ENCODE assay signal across 20 cellular contexts in genomic region chr14:103705524-103706284, GRCh38. TPM values are rescaled to one million over a fixed set of nuclear protein-coding genes. Genes with fewer than 3 reads are reported as not detected.
DNase-seq lines count a peak whose midpoint lies in the region; ATAC-seq, FAIRE-seq and TF ChIP-seq lines count a peak whose summit lies in the region.
"Had no signal": no experiment of that assay in that cellular context is flagged by ENCODE, and none has a peak within 500 bp of the region (broad histone marks: within the 10 kb centered on the region; RNA-seq: fewer than 3 reads in every experiment).

No MANE protein-coding gene starts in this region.

- peaks cover 20% of the 10 kb centered on the region for H3K4me1 ChIP-seq in PC-9 (replicated peaks; ENCODE audit: insufficient read depth)
- peaks cover 36% of the 10 kb centered on the region for H3K4me1 ChIP-seq in endothelial cell of umbilical vein (ENCODE audit: control insufficient read depth, extremely low read depth, insufficient read depth, low read length)
- H3K4me1 ChIP-seq in lower lobe of right lung = peaks cover 26% of the 10 kb centered on the region
- H3K4me1 ChIP-seq in testis = peaks cover 18% of the 10 kb centered on the region

- H3K4me2 ChIP-seq in PC-9 (peak overlapping the region; percentile 66), endothelial cell of umbilical vein (ENCODE audit: insufficient read depth, low read length) (no peak overlapping the region)
- H3K4me2 ChIP-seq: KMS-11 had no signal

- H3K9ac ChIP-seq in endothelial cell of umbilical vein (replicated peaks; ENCODE audit: extremely low read depth, insufficient read depth, low read length) = peak overlapping the region; percentile 19
- H3K9ac ChIP-seq: KMS-11 had no signal

- BruUV-seq in PC-9 (replicated peaks; lab: Mats Ljungman, UMichigan) (no TSS peak), endothelial cell of umbilical vein (replicated peaks; lab: Mats Ljungman, UMichigan) (no TSS peak)

- H3K9me1 ChIP-seq in endothelial cell of umbilical vein (replicated peaks; ENCODE audit: control insufficient read depth, extremely low read depth, insufficient read depth, low read length) = no peaks in the 10 kb centered on the region

- TF ChIP-seq POLR2A in endothelial cell of umbilical vein (IDR thresholded peaks at IDR 0.05; ENCODE audit: low read depth, low read length) = peak; percentile 61
- no peak for TF ChIP-seq POLR2A in testis (IDR thresholded peaks at IDR 0.05)

- H4K20me1 ChIP-seq in PC-9 (ENCODE audit: insufficient read depth) (0 out of 2 replicates have a peak, but pooled peaks cover 5% of the 10 kb centered on the region), endothelial cell of umbilical vein (replicated peaks; ENCODE audit: control insufficient read depth, extremely low read depth, insufficient read depth, low read length) (no peaks in the 10 kb centered on the region)

- intact Hi-C loops in PC-9 (cut with micrococcal nuclease; ENCODE audit: unreplicated experiment) (loop anchor here (1.0 to 5.0 kb wide), 4 partner anchors 10 to 143 kb away; partner anchors contain the start of genes BAG5, COA8, KLC1 and XRCC3), endothelial cell of umbilical vein (cut with micrococcal nuclease) (loop anchor here (1.0 kb wide), 1 partner anchor 10 kb away; the partner anchor contains the start of genes XRCC3 and ZFYVE21), lower lobe of right lung (cut with DNase I) (no loop called here), testis (cut with DNase I; ENCODE audit: low total_unique reads) (no loop called here)

- WGBS in testis, 2 donors = 40 to 66% methylated on average over 27 of the region's 27 CpGs

- peaks cover 58% of the 10 kb centered on the region for H3F3A ChIP-seq in PC-9 (ENCODE audit: insufficient read depth, low read depth)

- no peak for FAIRE-seq in endothelial cell of umbilical vein (lab: Jason Lieb, UNC)
- no peak for FAIRE-seq in urothelium cell line (lab: Jason Lieb, UNC)
- FAIRE-seq: H54, islet of Langerhans had no signal

- DNase-seq in PC-9 = no peak
- no peak for DNase-seq in endothelial cell of umbilical vein (ENCODE audit: low read depth, low spot score)
- DNase-seq in lower lobe of right lung = no peak
- peak; percentile 83 for DNase-seq in testis
- no peak for DNase-seq in activated T-cell treated with anti-CD3 and anti-CD28 coated beads for 4 hours
- DNase-seq in 8988T = no peak
- no peak for DNase-seq in urothelium cell line (ENCODE audit: low spot score)
- DNase-seq: activated CD4-positive, alpha-beta T cell treated with anti-CD3 and anti-CD28 coated beads, Interleukin-2, amount 10 ng/mL, durations not matched to agents 24 days and 14 days; activated CD8-positive, alpha-beta memory T cell treated with anti-CD3 and anti-CD28 coated beads, Interleukin-2, amount 50 U/mL, for 48 hours; AML-193; anterior cingulate cortex; cortex of kidney; NCI-H2029; nephron progenitor cell; stimulated activated naive CD4-positive, alpha-beta T cell; T-helper 1 cell had no signal

- H3K27ac ChIP-seq in PC-9 (peak overlapping the region; percentile 44), endothelial cell of umbilical vein (ENCODE audit: insufficient read depth, low read depth, low read length) (peak overlapping the region; percentile 77), lower lobe of right lung (peak overlapping the region; percentile 76), testis (peak overlapping the region; percentile 50 to 66)
- H3K27ac ChIP-seq: KMS-11 had no signal

- peak; percentile 36 to 48 for ATAC-seq in lower lobe of right lung
- no peak for ATAC-seq in HG02840 (IDR thresholded peaks at IDR 0.05; ENCODE audit: low FRiP score, unreplicated experiment)

- dilution Hi-C loops in endothelial cell of umbilical vein (cut with MboI; ENCODE audit: extremely low pct_ligation_motif_present, low sequenced_read_pairs) = no loop called here

- no peaks in the 10 kb centered on the region for H3K9me2 ChIP-seq in PC-9 (ENCODE audit: insufficient read depth)

- peaks cover 21% of the 10 kb centered on the region; the same call in 1 of the 2 replicates for H3K36me3 ChIP-seq in PC-9 (ENCODE audit: low read depth)
- peaks cover 0 to 12% of the 10 kb centered on the region in 2 experiments for H3K36me3 ChIP-seq in endothelial cell of umbilical vein (ENCODE audit: control insufficient read depth in 2 of 2, extremely low read depth in 1 of 2, insufficient read depth in 2 of 2, low read length in 2 of 2)
- peaks cover 67% of the 10 kb centered on the region for H3K36me3 ChIP-seq in lower lobe of right lung
- H3K36me3 ChIP-seq in testis (ENCODE audit: low read depth, missing control alignments) = no peaks in the 10 kb centered on the region

- H3K27me3 ChIP-seq in PC-9 (ENCODE audit: insufficient read depth, low read depth) = no peaks in the 10 kb centered on the region
- H3K27me3 ChIP-seq in endothelial cell of umbilical vein (ENCODE audit: control insufficient read depth in 2 of 2, insufficient read depth in 2 of 2, low read length in 2 of 2) = no peaks in the 10 kb centered on the region
- H3K27me3 ChIP-seq in lower lobe of right lung (ENCODE audit: low read depth) = no peaks in the 10 kb centered on the region
- no peaks in the 10 kb centered on the region for H3K27me3 ChIP-seq in testis

- CTCF ChIA-PET in PC-9 (lab: Charles Lee) (interaction anchor here (0.7 to 2.0 kb wide), 2 partner anchors 10 to 31 kb away, joined by 3 to 6 read pairs; partner anchors contain the start of gene ZFYVE21), endothelial cell of umbilical vein (lab: Charles Lee) (interaction anchor here (1.0 to 3.1 kb wide), 6 partner anchors 9 to 195 kb away, joined by 3 to 10 read pairs (median 4); partner anchors contain the start of genes XRCC3 and ZFYVE21)

- TF ChIP-seq CTCF in PC-9 (conservative IDR thresholded peaks at IDR 0.05) = no peak
- no peak for TF ChIP-seq CTCF in endothelial cell of umbilical vein (IDR thresholded peaks at IDR 0.05; ENCODE audit: extremely low read depth in 1 of 2, insufficient read depth in 1 of 2, low read depth in 1 of 2, low read length in 2 of 2)
- TF ChIP-seq CTCF in lower lobe of right lung (IDR thresholded peaks at IDR 0.05) = no peak
- no peak for TF ChIP-seq CTCF in testis (IDR thresholded peaks at IDR 0.05)

- H3K9me3 ChIP-seq in PC-9 (ENCODE audit: insufficient read depth, low read depth) (no peaks in the 10 kb centered on the region), endothelial cell of umbilical vein (replicated peaks; ENCODE audit: control insufficient read depth, insufficient read depth, low read length) (no peaks in the 10 kb centered on the region), lower lobe of right lung (no peaks in the 10 kb centered on the region), testis (no peaks in the 10 kb centered on the region)

- H3K79me2 ChIP-seq in PC-9 (ENCODE audit: low read depth) = no peaks in the 10 kb centered on the region
- H3K79me2 ChIP-seq in endothelial cell of umbilical vein (ENCODE audit: control insufficient read depth, insufficient read depth, low read length) = no peaks in the 10 kb centered on the region

- H3K4me3 ChIP-seq in PC-9 (no peak overlapping the region; the same call in 1 of the 2 replicates), endothelial cell of umbilical vein (replicated peaks in 1 of 3; ENCODE audit: insufficient read depth in 1 of 3, low read depth in 1 of 3, low read length in 3 of 3) (no peak overlapping the region), lower lobe of right lung (peak overlapping the region; percentile 11), testis (no peak overlapping the region)

- H2AFZ ChIP-seq in PC-9 = no peak overlapping the region
- H2AFZ ChIP-seq in endothelial cell of umbilical vein (ENCODE audit: low read depth, low read length) = no peak overlapping the region

- POLR2A ChIA-PET in PC-9 (lab: Charles Lee; ENCODE audit: unreplicated experiment) (interaction anchor here (0.5 to 0.8 kb wide), 3 partner anchors 10 to 589 kb away, joined by 4 to 19 read pairs (median 6); partner anchors contain the start of genes XRCC3 and ZFYVE21), endothelial cell of umbilical vein (lab: Charles Lee) (no interaction called here)

TF ChIP-seq in endothelial cell of umbilical vein, 7 proteins besides CTCF, POLR2A, EP300 and RAD21:
- peak; percentile 34 for TF ChIP-seq POLR2AphosphoS5 (IDR thresholded peaks at IDR 0.05; ENCODE audit: insufficient read depth, low read depth, low read length)
- peak; percentile 35 for TF ChIP-seq FOS (IDR thresholded peaks at IDR 0.05; ENCODE audit: borderline replicate concordance, insufficient read depth, low read length)
- TF ChIP-seq EZH2 (IDR thresholded peaks at IDR 0.05; ENCODE audit: borderline replicate concordance, low read depth, low read length, severe bottlenecking) = no peak

RNA-seq across cellular contexts. Expression of gene XRCC3, which starts 9.5 kb away (rescaled TPM):
- 64.1 and 65.1 TPM in 2 replicates for total RNA-seq in PC-9 (2021)
- 25.1 and 27.2 TPM in 2 replicates for total RNA-seq in endothelial cell of umbilical vein
- 13.4 and 13.6 TPM in 2 replicates for polyA plus RNA-seq in endothelial cell of umbilical vein
- 14.1 and 14.5 TPM in 2 replicates for polyA plus RNA-seq in endothelial cell of umbilical vein (2011; cell fraction: cytosol; rRNA removed)
- 33.2 and 41.1 TPM in 2 replicates for polyA plus RNA-seq in endothelial cell of umbilical vein (2011; cell fraction: nucleus; rRNA removed)
- polyA plus RNA-seq in endothelial cell of umbilical vein (2012) = 8.4 and 10.0 TPM in 2 replicates
- polyA minus RNA-seq in endothelial cell of umbilical vein = 11.2 and 16.4 TPM in 2 replicates
- 17.4 TPM for polyA minus RNA-seq in endothelial cell of umbilical vein (2011; cell fraction: cytosol; rRNA and poly(A)+ RNA removed)
- 10.9 and 11.2 TPM in 2 replicates for polyA minus RNA-seq in endothelial cell of umbilical vein (2011; cell fraction: nucleus; rRNA and poly(A)+ RNA removed)
- 5.0 TPM for total RNA-seq in lower lobe of right lung
- total RNA-seq in testis = 10 to 100 TPM; 40.3 to 41.1 TPM
- 16.6 TPM for polyA plus RNA-seq in testis (ENCODE audit: insufficient read depth, low read depth, low replicate concordance)

RNA-seq across cellular contexts. Expression of gene ZFYVE21, which starts 9.9 kb away (rescaled TPM):
- 93.3 and 118 TPM in 2 replicates for total RNA-seq in PC-9 (2021)
- total RNA-seq in endothelial cell of umbilical vein = 54.5 and 55.8 TPM in 2 replicates
- polyA plus RNA-seq in endothelial cell of umbilical vein = 98.3 and 126 TPM in 2 replicates
- polyA plus RNA-seq in endothelial cell of umbilical vein (2011; cell fraction: cytosol; rRNA removed) = 93.5 and 94.5 TPM in 2 replicates
- 54.3 and 70.0 TPM in 2 replicates for polyA plus RNA-seq in endothelial cell of umbilical vein (2011; cell fraction: nucleus; rRNA removed)
- polyA plus RNA-seq in endothelial cell of umbilical vein (2012) = 42.4 and 49.3 TPM in 2 replicates
- 47.7 and 51.3 TPM in 2 replicates for polyA minus RNA-seq in endothelial cell of umbilical vein
- 18.8 TPM for polyA minus RNA-seq in endothelial cell of umbilical vein (2011; cell fraction: cytosol; rRNA and poly(A)+ RNA removed)
- 27.8 and 30.9 TPM in 2 replicates for polyA minus RNA-seq in endothelial cell of umbilical vein (2011; cell fraction: nucleus; rRNA and poly(A)+ RNA removed)
- total RNA-seq in lower lobe of right lung = 49.4 TPM
- 100 to 1,000 TPM; 194 to 251 TPM for total RNA-seq in testis
- 86.4 TPM for polyA plus RNA-seq in testis (ENCODE audit: insufficient read depth, low read depth, low replicate concordance)

Comparison
In these comparisons a context has a peak if more than half of its experiments do, and no peak if none do; other contexts are left out.
1. intact Hi-C loops: an anchor here in PC-9 (1.0 to 5.0 kb wide) and endothelial cell of umbilical vein (1.0 kb wide); none called in lower lobe of right lung and testis.